In genomic region chr7:127391591-127392181, GRCh38 we compare ENCODE assay signal across 8 cellular contexts. TPM values are rescaled to one million over a fixed set of nuclear protein-coding genes. Genes with fewer than 3 reads are reported as not detected.
DNase-seq lines count a peak whose midpoint lies in the region; ATAC-seq and TF ChIP-seq lines count a peak whose summit lies in the region.

No MANE protein-coding gene starts in this region.

- H3K27ac ChIP-seq in OCI-LY1 (ENCODE audit: low read depth, low read length, poor library complexity, severe bottlenecking) (peak overlapping the region; percentile 78), ovary (peak overlapping the region; percentile 87 to 95)

- no peaks in the 10 kb centered on the region for H3K9me2 ChIP-seq in OCI-LY1 (ENCODE audit: low read depth, low read length)

- H3K27me3 ChIP-seq in OCI-LY1 (ENCODE audit: insufficient read depth, low read length) (no peaks in the 10 kb centered on the region), ovary (no peaks in the 10 kb centered on the region)

- intact Hi-C loops in ovary (cut with DNase I): loop anchor here in 2 of 4 donors (5.0 to 10.0 kb wide), 3 partner anchors 193 to 263 kb away; partner anchors contain the start of genes ARF5 (in 2 of the 2), GCC1 (in 2 of the 2) and SND1 (in 1 of the 2)

- peak; percentile 39 for ATAC-seq in HG02678 (IDR thresholded peaks at IDR 0.05; ENCODE audit: unreplicated experiment)

- H3K9ac ChIP-seq in OCI-LY1 (ENCODE audit: low read length): peak overlapping the region; percentile 96

- TF ChIP-seq POLR2A in ovary (IDR thresholded peaks at IDR 0.05): no peak

- no peak for TF ChIP-seq EP300 in ovary (IDR thresholded peaks at IDR 0.05)

- H3K36me3 ChIP-seq in OCI-LY1 (ENCODE audit: insufficient read depth, low read length) (peaks cover 45% of the 10 kb centered on the region), ovary (no peaks in the 10 kb centered on the region)

- H3K4me1 ChIP-seq in OCI-LY1 (ENCODE audit: insufficient read depth, low read length, severe bottlenecking) (peaks cover 39% of the 10 kb centered on the region), ovary (ENCODE audit: insufficient read depth) (peaks cover 4% of the 10 kb centered on the region)

- H3F3A ChIP-seq in OCI-LY1 (ENCODE audit: insufficient read depth, low read length): no peaks in the 10 kb centered on the region

- peaks cover 49% of the 10 kb centered on the region for H3K79me2 ChIP-seq in OCI-LY1 (ENCODE audit: insufficient read depth, low read length)

- H4K20me1 ChIP-seq in OCI-LY1 (ENCODE audit: insufficient read depth, low read length): peaks cover 5% of the 10 kb centered on the region; the same call in 1 of the 2 replicates

- H2AFZ ChIP-seq in OCI-LY1 (ENCODE audit: low read length): no peak overlapping the region

- peak overlapping the region; percentile 94 for H3K4me2 ChIP-seq in OCI-LY1 (ENCODE audit: low read length)

- DNase-seq in NCI-H2227 (lab: John Stamatoyannopoulos, UW; ENCODE audit: unreplicated experiment) (peak; percentile 52), NCI-H2227 treated with DMSO at 0.1 percent for 48 hours (lab: John Stamatoyannopoulos, UW) (no peak), activated gamma-delta T cell (lab: John Stamatoyannopoulos, UW) (peak; percentile 34), germinal center (ENCODE audit: low spot score) (peak; percentile 45), ovary (peak in 2 of 5 donors; percentile 23 to 43), putamen (ENCODE audit: low spot score) (no peak)

- WGBS in ovary, 3 donors: 0 to 1% (median 1%) methylated on average over 19 to 66 of the region's 66 CpGs

- peak overlapping the region; percentile 86 for H3K4me3 ChIP-seq in OCI-LY1 (ENCODE audit: low read depth, low read length, poor library complexity, severe bottlenecking)
- peak overlapping the region; percentile 83 for H3K4me3 ChIP-seq in ovary

- TF ChIP-seq CTCF in OCI-LY1 (IDR thresholded peaks at IDR 0.05; ENCODE audit: low read length) (no peak), ovary (IDR thresholded peaks at IDR 0.05) (no peak)

- H3K9me3 ChIP-seq in OCI-LY1 (ENCODE audit: low read length): no peaks in the 10 kb centered on the region
- H3K9me3 ChIP-seq in ovary: no peaks in the 10 kb centered on the region

RNA-seq across cellular contexts. Expression of gene ZNF800, which starts 0.8 kb away (rescaled TPM):
- total RNA-seq in ovary: 10 to 100 TPM; 22.3 to 36.2 (median 31.0) TPM
- 10 to 100 TPM in 1 of 2 donors, 1 to 10 TPM in 1; 7.3 to 17.5 TPM for polyA plus RNA-seq in ovary

Comparison
In these comparisons a context has a peak if more than half of its experiments do, and no peak if none do; other contexts are left out.
1. DNase-seq: peak in NCI-H2227 (single experiment), activated gamma-delta T cell (single experiment) and germinal center (single experiment); none in NCI-H2227 treated with DMSO at 0.1 percent for 48 hours (single experiment) and putamen (single experiment).